Comparison of ENCODE assay signal across 8 cellular contexts in genomic region chr10:12194752-12195271, GRCh38. TPM values are rescaled to one million over a fixed set of nuclear protein-coding genes. Genes with fewer than 3 reads are reported as not detected.
DNase-seq lines count a peak whose midpoint lies in the region; ATAC-seq and TF ChIP-seq lines count a peak whose summit lies in the region.

No MANE protein-coding gene starts in this region.

- peak overlapping the region; percentile 82 for H3K4me2 ChIP-seq in BLaER1

- H4K20me1 ChIP-seq in BLaER1, result peaks cover 50% of the 10 kb centered on the region

- no peaks in the 10 kb centered on the region for H3K9me3 Mint-ChIP-seq in natural killer cell treated with Interleukin-12 subunit alpha and Interleukin-12 subunit beta and Interleukin-15 and Interleukin-18, amount 100 ng/mL, for 72 hours

- H3K27me3 Mint-ChIP-seq in natural killer cell treated with Interleukin-12 subunit alpha and Interleukin-12 subunit beta and Interleukin-15 and Interleukin-18, amount 100 ng/mL, for 72 hours, result no peaks in the 10 kb centered on the region

- H3K4me1 Mint-ChIP-seq in natural killer cell treated with Interleukin-12 subunit alpha and Interleukin-12 subunit beta and Interleukin-15 and Interleukin-18, amount 100 ng/mL, for 72 hours (ENCODE audit: low read depth in 2 of 2), result peaks cover 41 to 50% of the 10 kb centered on the region in 2 donors

- peak; percentile 44 to 54 for DNase-seq in Kasumi-1 (lab: John Stamatoyannopoulos, UW)
- DNase-seq in activated T-cell treated with anti-CD3 and anti-CD28 coated beads, Interleukin-2, amount 50 U/mL, for 1 hour, result peak; percentile 43
- DNase-seq in fibroblast of mammary gland (ENCODE audit: low read depth), result peak; percentile 47
- DNase-seq in natural killer cell treated with Interleukin-12 subunit alpha and Interleukin-12 subunit beta and Interleukin-15 and Interleukin-18, amount 100 ng/mL, for 72 hours (ENCODE audit: low spot score), result no peak

- H3K36me3 ChIP-seq in BLaER1 (peaks cover 26% of the 10 kb centered on the region), urinary bladder (ENCODE audit: insufficient read depth) (no peaks in the 10 kb centered on the region)

- H3K9me3 ChIP-seq in BLaER1, result no peaks in the 10 kb centered on the region

- peak overlapping the region; percentile 91 for H3K4me3 Mint-ChIP-seq in natural killer cell treated with Interleukin-12 subunit alpha and Interleukin-12 subunit beta and Interleukin-15 and Interleukin-18, amount 100 ng/mL, for 72 hours

- TF ChIP-seq CTCF in fibroblast of mammary gland (conservative IDR thresholded peaks at IDR 0.05; ENCODE audit: control insufficient read depth, insufficient read depth, low read depth, low read length), result no peak

- peak overlapping the region; percentile 93 for H3K9ac ChIP-seq in BLaER1

- ATAC-seq in natural killer cell treated with Interleukin-12 subunit alpha and Interleukin-12 subunit beta and Interleukin-15 and Interleukin-18, amount 100 ng/mL, for 72 hours, result peak in 1 of 2 donors; percentile 36
- ATAC-seq in HG03520 (IDR thresholded peaks at IDR 0.05; ENCODE audit: unreplicated experiment) (no peak), GM18867 (IDR thresholded peaks at IDR 0.05; ENCODE audit: unreplicated experiment) (no peak)

- H3K27me3 ChIP-seq in BLaER1, result no peaks in the 10 kb centered on the region

- H3K36me3 Mint-ChIP-seq in natural killer cell treated with Interleukin-12 subunit alpha and Interleukin-12 subunit beta and Interleukin-15 and Interleukin-18, amount 100 ng/mL, for 72 hours, result peaks cover 45% of the 10 kb centered on the region

- peak overlapping the region; percentile 85 for H3K4me3 ChIP-seq in BLaER1
- peak overlapping the region; percentile 97 for H3K4me3 ChIP-seq in fibroblast of mammary gland (ENCODE audit: control insufficient read depth, low read depth, low read length)
- peak overlapping the region; percentile 86 for H3K4me3 ChIP-seq in urinary bladder (ENCODE audit: low read depth, low read length)

- WGBS in urinary bladder, result 3% methylated on average over 27 of the region's 27 CpGs

- H3K27ac Mint-ChIP-seq in natural killer cell treated with Interleukin-12 subunit alpha and Interleukin-12 subunit beta and Interleukin-15 and Interleukin-18, amount 100 ng/mL, for 72 hours, result peak overlapping the region; percentile 90 to 96

- peaks cover 52% of the 10 kb centered on the region for H3K4me1 ChIP-seq in BLaER1
- H3K4me1 ChIP-seq in urinary bladder (ENCODE audit: insufficient read depth), result no peaks in the 10 kb centered on the region

- H3K27ac ChIP-seq in BLaER1 (peak overlapping the region; percentile 97), urinary bladder (ENCODE audit: low read depth) (no peak overlapping the region)

RNA-seq across cellular contexts. Expression of gene NUDT5, which starts 0.9 kb away (rescaled TPM):
- total RNA-seq in natural killer cell treated with Interleukin-12 subunit alpha and Interleukin-12 subunit beta and Interleukin-15 and Interleukin-18, amount 100 ng/mL, for 72 hours, result 100 to 1,000 TPM; 102 to 111 TPM
- total RNA-seq in urinary bladder, result 37.4 TPM
- polyA plus RNA-seq in urinary bladder, result 25.0 TPM

RNA-seq across cellular contexts. Expression of gene CDC123, which starts 1.2 kb away (rescaled TPM):
- total RNA-seq in natural killer cell treated with Interleukin-12 subunit alpha and Interleukin-12 subunit beta and Interleukin-15 and Interleukin-18, amount 100 ng/mL, for 72 hours, result 100 to 1,000 TPM; 161 to 167 TPM
- total RNA-seq in urinary bladder, result 83.7 TPM
- polyA plus RNA-seq in urinary bladder, result 57.8 TPM
